8 cellular contexts compared by ENCODE assay signal in the genomic region with DNA sequence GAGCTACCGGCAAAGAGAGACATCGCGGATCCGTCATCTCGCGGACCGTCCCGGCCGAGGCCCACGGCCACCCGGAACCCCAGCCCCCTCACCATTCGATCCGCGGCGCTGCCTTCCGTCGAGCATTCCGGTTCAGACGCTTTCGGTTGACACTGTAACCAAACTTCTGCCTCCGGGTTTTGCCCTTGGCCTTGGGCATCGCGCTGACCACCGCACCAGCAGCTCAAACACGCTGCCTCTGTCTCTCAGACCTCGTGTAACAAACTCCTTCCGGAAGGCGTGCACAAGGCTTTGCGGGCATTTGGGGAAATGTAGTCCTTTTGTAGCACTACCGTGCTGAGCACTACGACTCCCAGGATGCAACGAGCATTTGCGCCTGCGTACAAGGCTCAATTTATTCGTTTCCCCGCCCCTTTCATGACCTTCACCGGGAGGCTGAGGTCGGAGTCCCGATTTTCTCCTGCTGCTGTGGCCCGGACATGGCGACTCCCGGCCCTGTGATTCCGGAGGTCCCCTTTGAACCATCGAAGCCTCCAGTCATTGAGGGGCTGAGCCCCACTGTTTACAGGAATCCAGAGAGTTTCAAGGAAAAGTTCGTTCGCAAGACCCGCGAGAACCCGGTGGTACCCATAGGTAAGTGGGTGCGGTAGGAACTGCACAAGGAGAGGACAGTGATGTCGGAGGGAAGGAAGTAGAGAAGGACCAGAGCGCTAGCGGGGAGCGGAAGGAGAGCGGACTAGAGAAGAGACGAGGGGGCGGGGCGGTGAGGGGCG. TPM values are rescaled to one million over a fixed set of nuclear protein-coding genes. Genes with fewer than 3 reads are reported as not detected.
DNase-seq lines count a peak whose midpoint lies in the region; ATAC-seq, FAIRE-seq and TF ChIP-seq lines count a peak whose summit lies in the region.

A gene with protein sequence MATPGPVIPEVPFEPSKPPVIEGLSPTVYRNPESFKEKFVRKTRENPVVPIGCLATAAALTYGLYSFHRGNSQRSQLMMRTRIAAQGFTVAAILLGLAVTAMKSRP (plus strand): TSS at position 411 of the 773 bp plus-strand sequence. CDS start 69 bp downstream, at position 480.
A gene with protein sequence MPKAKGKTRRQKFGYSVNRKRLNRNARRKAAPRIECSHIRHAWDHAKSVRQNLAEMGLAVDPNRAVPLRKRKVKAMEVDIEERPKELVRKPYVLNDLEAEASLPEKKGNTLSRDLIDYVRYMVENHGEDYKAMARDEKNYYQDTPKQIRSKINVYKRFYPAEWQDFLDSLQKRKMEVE (minus strand): TSS at position 258 of the 773 bp plus-strand sequence. CDS start 59 bp downstream, at position 199.

- TF ChIP-seq CTCF in D721Med (IDR thresholded peaks at IDR 0.05; ENCODE audit: insufficient read depth, missing control alignments) (no peak), OCI-LY7 (conservative IDR thresholded peaks at IDR 0.05; ENCODE audit: low read length) (no peak)

- intact Hi-C loops in OCI-LY7 (cut with micrococcal nuclease; ENCODE audit: unreplicated experiment): loop anchor here (2.0 to 10.0 kb wide), 2 partner anchors 60 to 154 kb away; a partner anchor contains a TSS

- peaks cover 23% of the 10 kb centered on the region for H4K20me1 ChIP-seq in OCI-LY7 (ENCODE audit: insufficient read depth, low read length)

- BruUV-seq in OCI-LY7 (replicated peaks; lab: Mats Ljungman, UMichigan): no TSS peak

- peak within 1 kb of the TSS; percentile 85 for H3K4me3 ChIP-seq in OCI-LY7 (ENCODE audit: low read depth, low read length, poor library complexity, severe bottlenecking)

- H2AFZ ChIP-seq in OCI-LY7 (ENCODE audit: low read length): peak within 1 kb of the TSS; percentile 89

- POLR2A ChIA-PET in OCI-LY7 (lab: Charles Lee): interaction anchor here (0.6 to 1.9 kb wide), 6 partner anchors 26 to 1067 kb away, joined by 3 to 8 read pairs (median 3); no protein-coding TSS in a partner anchor

- peaks cover 74% of the 10 kb centered on the region for H3K36me3 ChIP-seq in OCI-LY7 (ENCODE audit: insufficient read depth, low read length)

- H3K9me3 ChIP-seq in OCI-LY7 (ENCODE audit: low read length): no peaks in the 10 kb centered on the region

- peaks cover 55% of the 10 kb centered on the region for H3K79me2 ChIP-seq in OCI-LY7 (ENCODE audit: insufficient read depth, low read depth, low read length)

- CTCF ChIA-PET in OCI-LY7 (lab: Charles Lee; ENCODE audit: unreplicated experiment): interaction anchor here (1.0 kb wide), 1 partner anchor 28 kb away, joined by 3 read pairs; no protein-coding TSS in a partner anchor

- peak within 1 kb of the TSS; percentile 98 for H3K4me2 ChIP-seq in OCI-LY7 (ENCODE audit: low read length)

- DNase-seq in D721Med (ENCODE audit: insufficient read length, low spot score): peak; percentile 92
- peak; percentile 97 for DNase-seq in HuH-7.5 (ENCODE audit: low spot score)
- peak; percentile 99 for DNase-seq in OCI-LY7 (ENCODE audit: low spot score)
- peak; percentile 100 for DNase-seq in activated T-cell treated with anti-CD3 and anti-CD28 coated beads for 1 hour (ENCODE audit: low read depth)
- DNase-seq in epidermal melanocyte (ENCODE audit: insufficient read length, low spot score): peak; percentile 97
- peak; percentile 99 for DNase-seq in middle frontal gyrus (ENCODE audit: extremely low spot score, low spot score)
- DNase-seq in stimulated activated CD8-positive, alpha-beta memory T cell treated with anti-CD3 and anti-CD28 coated beads, Interleukin-2, amount 100 ng/mL, for 48 hours (ENCODE audit: low read depth in 2 of 2): peak; percentile 98 to 99

- no peaks in the 10 kb centered on the region for H3K9me2 ChIP-seq in OCI-LY7 (ENCODE audit: insufficient read depth, low read length)

- peak within 1 kb of the TSS; percentile 86 for H3K27ac ChIP-seq in OCI-LY7 (ENCODE audit: low read depth, low read length, poor library complexity, severe bottlenecking)

- peak; percentile 81 for ATAC-seq in GM21526 (IDR thresholded peaks at IDR 0.05; ENCODE audit: low FRiP score, unreplicated experiment)

- H3K4me1 ChIP-seq in OCI-LY7 (ENCODE audit: insufficient read depth, low read length, poor library complexity, severe bottlenecking): peaks cover 26% of the 10 kb centered on the region

- FAIRE-seq in D721Med (lab: Jason Lieb, UNC): peak; percentile 83

RNA-seq across cellular contexts. Expression of the first gene that starts in this region (rescaled TPM):
- 140 and 223 TPM in 2 replicates for total RNA-seq in OCI-LY7 (2014; rRNA removed; shearing (Covaris generic))
- total RNA-seq in OCI-LY7 (2022): 145 and 155 TPM in 2 replicates

RNA-seq across cellular contexts. Expression of the second gene that starts in this region (rescaled TPM):
- total RNA-seq in OCI-LY7 (2014; rRNA removed; shearing (Covaris generic)): 83.8 and 91.5 TPM in 2 replicates
- total RNA-seq in OCI-LY7 (2022): 63.8 and 86.4 TPM in 2 replicates

Comparison
In these comparisons a context has a peak if more than half of its experiments do, and no peak if none do; other contexts are left out.
1. Peak in every context shown above with its lines: DNase-seq, ATAC-seq, H3K4me3 ChIP-seq and H3K27ac ChIP-seq.